Comparison of ENCODE assay signal across 9 cellular contexts in genomic region chr3:186705882-186706780, GRCh38. TPM values are rescaled to one million over a fixed set of nuclear protein-coding genes. Genes with fewer than 3 reads are reported as not detected.
DNase-seq lines count a peak whose midpoint lies in the region; ATAC-seq lines count a peak whose summit lies in the region.
"Had no signal": no experiment of that assay in that cellular context is flagged by ENCODE, and none has a peak within 500 bp of the region (broad histone marks: within the 10 kb centered on the region; RNA-seq: fewer than 3 reads in every experiment).

No MANE protein-coding gene starts in this region.

- H3K4me1 Mint-ChIP-seq in activated T-cell treated with anti-CD3 and anti-CD28 coated beads, Interleukin-2, amount 50 U/mL, for 72 hours (ENCODE audit: low read depth): peaks cover 11% of the 10 kb centered on the region

- no peaks in the 10 kb centered on the region for H3K36me3 Mint-ChIP-seq in activated T-cell treated with anti-CD3 and anti-CD28 coated beads, Interleukin-2, amount 50 U/mL, for 72 hours (ENCODE audit: insufficient read depth in 2 of 2)

- H3K27ac Mint-ChIP-seq in activated T-cell treated with anti-CD3 and anti-CD28 coated beads, Interleukin-2, amount 50 U/mL, for 72 hours: no peak overlapping the region

- H3K4me3 Mint-ChIP-seq in activated T-cell treated with anti-CD3 and anti-CD28 coated beads, Interleukin-2, amount 50 U/mL, for 72 hours: no peak overlapping the region

- H3K27me3 Mint-ChIP-seq in activated T-cell treated with anti-CD3 and anti-CD28 coated beads, Interleukin-2, amount 50 U/mL, for 72 hours (ENCODE audit: low read depth): peaks cover 68% of the 10 kb centered on the region

- ATAC-seq in HG03439 (IDR thresholded peaks at IDR 0.05; ENCODE audit: unreplicated experiment) (peak; percentile 71), HG03280 (IDR thresholded peaks at IDR 0.05; ENCODE audit: unreplicated experiment) (no peak)
- peak; percentile 100 for ATAC-seq in activated T-cell treated with anti-CD3 and anti-CD28 coated beads, Interleukin-2, amount 50 U/mL, for 72 hours (replicated peaks in 1 of 2)

- no peaks in the 10 kb centered on the region for H3K9me3 Mint-ChIP-seq in activated T-cell treated with anti-CD3 and anti-CD28 coated beads, Interleukin-2, amount 50 U/mL, for 72 hours

- peak; percentile 60 for DNase-seq in activated CD8-positive, alpha-beta memory T cell treated with anti-CD3 and anti-CD28 coated beads for 24 hours
- no peak for DNase-seq in activated CD8-positive, alpha-beta memory T cell treated with anti-CD3 and anti-CD28 coated beads, Interleukin-2, amount 50 U/mL, for 4 hours
- peak; percentile 74 to 82 for DNase-seq in activated T-cell treated with anti-CD3 and anti-CD28 coated beads, Interleukin-2, amount 50 U/mL, for 72 hours
- peak; percentile 66 for DNase-seq in stimulated activated CD8-positive, alpha-beta memory T cell treated with anti-CD3 and anti-CD28 coated beads, Interleukin-4, amount 100 ng/mL, for 48 hours
- DNase-seq in NCI-H1436 (lab: John Stamatoyannopoulos, UW) (no peak), COLO829 (ENCODE audit: low spot score) (no peak)
- DNase-seq: spleen had no signal

RNA-seq across cellular contexts. Expression of gene KNG1, which starts 11.0 kb away (rescaled TPM):
- not detected for total RNA-seq in activated T-cell treated with anti-CD3 and anti-CD28 coated beads, Interleukin-2, amount 50 U/mL, for 72 hours

RNA-seq across cellular contexts. Expression of gene HRG, which starts 40.3 kb away (rescaled TPM):
- total RNA-seq in activated T-cell treated with anti-CD3 and anti-CD28 coated beads, Interleukin-2, amount 50 U/mL, for 72 hours: not detected
- total RNA-seq: spleen had no signal

Comparison
In these comparisons a context has a peak if more than half of its experiments do, and no peak if none do; other contexts are left out.
1. DNase-seq: peak in activated CD8-positive, alpha-beta memory T cell treated with anti-CD3 and anti-CD28 coated beads for 24 hours (single experiment), activated T-cell treated with anti-CD3 and anti-CD28 coated beads, Interleukin-2, amount 50 U/mL, for 72 hours (2 of 2) and stimulated activated CD8-positive, alpha-beta memory T cell treated with anti-CD3 and anti-CD28 coated beads, Interleukin-4, amount 100 ng/mL, for 48 hours (single experiment); none in activated CD8-positive, alpha-beta memory T cell treated with anti-CD3 and anti-CD28 coated beads, Interleukin-2, amount 50 U/mL, for 4 hours (single experiment), NCI-H1436 (single experiment) and COLO829 (single experiment).